ENCODE assay signal across 9 cellular contexts in the genomic region with DNA sequence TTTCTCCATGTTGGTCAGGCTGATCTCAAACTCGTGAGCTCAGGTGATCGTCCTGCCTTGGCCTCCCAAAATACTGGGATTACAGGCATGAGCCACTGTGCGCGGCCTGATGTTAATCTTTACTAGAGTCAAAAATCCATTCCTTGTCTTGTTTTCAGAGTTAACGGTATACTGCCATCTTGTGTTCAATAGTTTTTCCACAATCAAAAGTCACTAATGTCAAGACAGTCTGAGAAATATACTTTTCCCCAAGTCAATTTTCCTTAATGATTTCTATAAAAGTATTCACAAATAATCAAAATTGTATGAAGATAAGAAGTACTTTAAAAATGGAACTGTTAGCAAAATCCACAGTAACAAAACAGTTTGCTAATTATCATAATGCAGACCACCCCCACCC. TPM values are rescaled to one million over a fixed set of nuclear protein-coding genes. Genes with fewer than 3 reads are reported as not detected.
DNase-seq lines count a peak whose midpoint lies in the region; ATAC-seq, FAIRE-seq and TF ChIP-seq lines count a peak whose summit lies in the region.
"Had no signal": no experiment of that assay in that cellular context is flagged by ENCODE, and none has a peak within 500 bp of the region (broad histone marks: within the 10 kb centered on the region; RNA-seq: fewer than 3 reads in every experiment).

No MANE protein-coding gene starts in this region.

- H3K27me3 Mint-ChIP-seq in CD8-positive, alpha-beta T cell (ENCODE audit: low read depth): no peaks in the 10 kb centered on the region
- H3K27me3 Mint-ChIP-seq in stimulated activated memory B cell treated with anti-CD40 and anti-IgM and Interleukin-4, amounts not matched to agents 10 μg/mL and 1 μg/mL and 100 μg/mL, for 72 hours: no peaks in the 10 kb centered on the region

- ATAC-seq in CD8-positive, alpha-beta T cell: peak; percentile 35
- ATAC-seq in GM18907 (IDR thresholded peaks at IDR 0.05; ENCODE audit: unreplicated experiment): peak; percentile 54
- ATAC-seq in stimulated activated memory B cell treated with anti-CD40 and anti-IgM and Interleukin-4, amounts not matched to agents 10 μg/mL and 1 μg/mL and 100 μg/mL, for 72 hours: no peak

- H2AFZ ChIP-seq in osteoblast (ENCODE audit: low read length): no peak overlapping the region

- POLR2A ChIA-PET in CD8-positive, alpha-beta T cell (lab: Charles Lee): no interaction called here

- no peak for DNase-seq in CD8-positive, alpha-beta T cell
- peak; percentile 65 for DNase-seq in OCI-M1 (lab: John Stamatoyannopoulos, UW)
- no peak for DNase-seq in dorsolateral prefrontal cortex
- DNase-seq in osteoblast (ENCODE audit: insufficient read length, low spot score, missing footprints): no peak
- no peak for DNase-seq in HTR-8/SVneo (ENCODE audit: insufficient read length, low spot score)
- no peak for DNase-seq in mesenteric fat pad (ENCODE audit: low spot score)

- no peaks in the 10 kb centered on the region for H4K20me1 ChIP-seq in osteoblast (ENCODE audit: insufficient read depth, low read length)

- H3K4me3 ChIP-seq in CD8-positive, alpha-beta T cell (ENCODE audit: low read depth, low read length): no peak overlapping the region
- H3K4me3 ChIP-seq in dorsolateral prefrontal cortex (no peak overlapping the region), osteoblast (ENCODE audit: insufficient read depth, low read length) (no peak overlapping the region)
- H3K4me3 ChIP-seq: skin epidermis had no signal

- peaks cover 8% of the 10 kb centered on the region for H3K79me2 ChIP-seq in osteoblast (ENCODE audit: insufficient read depth, low read length)

- H3K4me1 Mint-ChIP-seq in CD8-positive, alpha-beta T cell (ENCODE audit: low read depth): peaks cover 72% of the 10 kb centered on the region
- H3K4me1 Mint-ChIP-seq in stimulated activated memory B cell treated with anti-CD40 and anti-IgM and Interleukin-4, amounts not matched to agents 10 μg/mL and 1 μg/mL and 100 μg/mL, for 72 hours: peaks cover 20% of the 10 kb centered on the region

- no peak overlapping the region for H3K27ac ChIP-seq in CD8-positive, alpha-beta T cell (ENCODE audit: low read depth, low read length)
- H3K27ac ChIP-seq in dorsolateral prefrontal cortex: no peak overlapping the region
- no peak overlapping the region for H3K27ac ChIP-seq in osteoblast (ENCODE audit: low read depth, low read length)

- TF ChIP-seq CTCF in CD8-positive, alpha-beta T cell (IDR thresholded peaks at IDR 0.05): peak; percentile 62
- TF ChIP-seq CTCF in dorsolateral prefrontal cortex (IDR thresholded peaks at IDR 0.05 in 54 of 56, conservative IDR thresholded peaks at IDR 0.05 in 2 of 56; ENCODE audit: low read depth in 1 of 56, partially characterized antibody in 56 of 56) (peak; percentile 16 to 62 (median 47)), osteoblast (IDR thresholded peaks at IDR 0.05; ENCODE audit: extremely low read depth, low read depth, low read length) (peak; percentile 51)

- no peak overlapping the region for H3K4me3 Mint-ChIP-seq in CD8-positive, alpha-beta T cell
- no peak overlapping the region for H3K4me3 Mint-ChIP-seq in stimulated activated memory B cell treated with anti-CD40 and anti-IgM and Interleukin-4, amounts not matched to agents 10 μg/mL and 1 μg/mL and 100 μg/mL, for 72 hours

- FAIRE-seq in HTR-8/SVneo (lab: Jason Lieb, UNC): no peak

- intact Hi-C loops in CD8-positive, alpha-beta T cell (cut with DNase I, micrococcal nuclease): loop anchor here (10.0 kb wide), 4 partner anchors 146 to 1324 kb away; a partner anchor contains a TSS
- intact Hi-C loops in dorsolateral prefrontal cortex (cut with DNase I): no loop called here

- H3K36me3 Mint-ChIP-seq in CD8-positive, alpha-beta T cell: peaks cover 71% of the 10 kb centered on the region
- peaks cover 26% of the 10 kb centered on the region for H3K36me3 Mint-ChIP-seq in stimulated activated memory B cell treated with anti-CD40 and anti-IgM and Interleukin-4, amounts not matched to agents 10 μg/mL and 1 μg/mL and 100 μg/mL, for 72 hours

- H3K9me3 Mint-ChIP-seq in CD8-positive, alpha-beta T cell: no peaks in the 10 kb centered on the region
- no peaks in the 10 kb centered on the region for H3K9me3 Mint-ChIP-seq in stimulated activated memory B cell treated with anti-CD40 and anti-IgM and Interleukin-4, amounts not matched to agents 10 μg/mL and 1 μg/mL and 100 μg/mL, for 72 hours

- H3K4me2 ChIP-seq in osteoblast (ENCODE audit: insufficient read depth, low read length): no peak overlapping the region

- CTCF ChIA-PET in CD8-positive, alpha-beta T cell (lab: Charles Lee): interaction anchor here (0.8 to 2.8 kb wide), 6 partner anchors 8 to 38 kb away, joined by 3 to 12 read pairs (median 3); a partner anchor contains a TSS

- peak overlapping the region; percentile 88 for H3K27ac Mint-ChIP-seq in CD8-positive, alpha-beta T cell
- no peak overlapping the region for H3K27ac Mint-ChIP-seq in stimulated activated memory B cell treated with anti-CD40 and anti-IgM and Interleukin-4, amounts not matched to agents 10 μg/mL and 1 μg/mL and 100 μg/mL, for 72 hours

- peaks cover 23% of the 10 kb centered on the region for H3K36me3 ChIP-seq in CD8-positive, alpha-beta T cell (ENCODE audit: insufficient read depth, low read length)
- peaks cover 41% of the 10 kb centered on the region for H3K36me3 ChIP-seq in osteoblast (ENCODE audit: insufficient read depth, low read length)

- peaks cover 46% of the 10 kb centered on the region for H3K4me1 ChIP-seq in CD8-positive, alpha-beta T cell (ENCODE audit: insufficient read depth, low read length)
- H3K4me1 ChIP-seq in osteoblast (ENCODE audit: insufficient read depth, low read length): no peaks in the 10 kb centered on the region

- H3K9me3 ChIP-seq in CD8-positive, alpha-beta T cell (ENCODE audit: low read length): no peaks in the 10 kb centered on the region
- no peaks in the 10 kb centered on the region for H3K9me3 ChIP-seq in osteoblast (ENCODE audit: low read depth, low read length)

- H3K27me3 ChIP-seq in CD8-positive, alpha-beta T cell (ENCODE audit: insufficient read depth, low read length): no peaks in the 10 kb centered on the region
- H3K27me3 ChIP-seq in dorsolateral prefrontal cortex (no peaks in the 10 kb centered on the region), osteoblast (ENCODE audit: insufficient read depth, low read length) (no peaks in the 10 kb centered on the region)

RNA-seq across cellular contexts. Expression of a gene that starts 8.5 kb away (rescaled TPM):
- total RNA-seq in CD8-positive, alpha-beta T cell: 100 to 1,000 TPM; 143 to 144 TPM
- total RNA-seq in dorsolateral prefrontal cortex (100 to 1,000 TPM in 106 of 120 experiments, 10 to 100 TPM in 14; 83.9 to 140 (median 113) TPM), osteoblast (62.5 and 76.0 TPM in 2 replicates), mesenteric fat pad (32.0 TPM)

RNA-seq across cellular contexts. Expression of a gene that starts 44.3 kb away (rescaled TPM):
- total RNA-seq in CD8-positive, alpha-beta T cell: 10 to 100 TPM; 26.0 to 26.5 TPM
- 10 to 100 TPM; 16.2 to 39.4 (median 26.2) TPM for total RNA-seq in dorsolateral prefrontal cortex
- total RNA-seq in osteoblast: 22.4 and 25.0 TPM in 2 replicates
- total RNA-seq in mesenteric fat pad: 23.8 TPM

Comparison
In these comparisons a context has a peak if more than half of its experiments do, and no peak if none do; other contexts are left out.
1. intact Hi-C loops: an anchor here in CD8-positive, alpha-beta T cell (10.0 kb wide); none called in dorsolateral prefrontal cortex.